ENCODE assay signal across 16 cellular contexts in the genomic region with DNA sequence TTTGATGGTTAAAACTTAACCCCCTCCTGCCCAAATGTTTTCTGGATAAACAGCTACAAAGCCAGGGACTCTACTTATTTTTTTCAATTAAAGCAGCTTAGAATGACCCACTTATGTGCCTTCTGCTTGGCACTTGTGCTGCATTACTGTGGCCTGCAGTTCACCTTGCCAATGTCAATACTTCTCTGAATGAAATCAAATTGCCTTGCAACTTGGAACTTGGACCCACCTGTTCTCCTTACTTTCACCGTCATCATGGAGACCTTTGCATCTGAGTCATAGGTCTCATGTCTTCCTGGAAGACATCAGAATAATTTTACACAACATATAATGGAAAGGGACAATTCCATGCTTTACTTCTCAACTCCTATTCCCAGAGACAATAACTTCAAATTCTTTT.
"Had no signal": no experiment of that assay in that cellular context is flagged by ENCODE, and none has a peak within 500 bp of the region (broad histone marks: within the 10 kb centered on the region; RNA-seq: fewer than 3 reads in every experiment).

No MANE protein-coding gene starts in this region.

- H3K4me1 ChIP-seq: prostate gland, upper lobe of right lung had no signal

- H3K27ac ChIP-seq: gastroesophageal sphincter, prostate gland, upper lobe of right lung had no signal

- H3K27ac Mint-ChIP-seq: activated naive CD4-positive, alpha-beta T cell treated with anti-CD3 and anti-CD28 coated beads for 36 hours; nephron; T-cell had no signal

- H3K36me3 Mint-ChIP-seq: T-cell had no signal

- DNase-seq: activated CD4-positive, alpha-beta T cell treated with anti-CD3 and anti-CD28 coated beads for 4 hours; activated naive CD4-positive, alpha-beta T cell treated with anti-CD3 and anti-CD28 coated beads for 36 hours; caudate nucleus; cortex of kidney; effector memory CD4-positive, alpha-beta T cell; hypothalamus; mammary epithelial cell; occipital lobe; stimulated activated CD4-positive, alpha-beta T cell treated with anti-CD3 and anti-CD28 coated beads, Interleukin-12 subunit alpha, Interleukin-12 subunit beta, amount 100 ng/mL, for 4 hours; stimulated activated naive CD4-positive, alpha-beta T cell; T-cell; upper lobe of right lung had no signal

- H3K4me3 Mint-ChIP-seq: activated naive CD4-positive, alpha-beta T cell treated with anti-CD3 and anti-CD28 coated beads for 36 hours; nephron; T-cell had no signal

- H3K4me3 ChIP-seq: gastroesophageal sphincter, prostate gland, upper lobe of right lung had no signal

- H3K9me3 ChIP-seq: prostate gland, upper lobe of right lung had no signal

- H3K4me1 Mint-ChIP-seq: T-cell had no signal

- H3K27me3 ChIP-seq: gastroesophageal sphincter, upper lobe of right lung had no signal

- H3K36me3 ChIP-seq: gastroesophageal sphincter, prostate gland, upper lobe of right lung had no signal

- ATAC-seq: gastroesophageal sphincter, sciatic nerve, T-cell, upper lobe of right lung had no signal
